Comparison of ENCODE assay signal across 8 cellular contexts in the genomic region with DNA sequence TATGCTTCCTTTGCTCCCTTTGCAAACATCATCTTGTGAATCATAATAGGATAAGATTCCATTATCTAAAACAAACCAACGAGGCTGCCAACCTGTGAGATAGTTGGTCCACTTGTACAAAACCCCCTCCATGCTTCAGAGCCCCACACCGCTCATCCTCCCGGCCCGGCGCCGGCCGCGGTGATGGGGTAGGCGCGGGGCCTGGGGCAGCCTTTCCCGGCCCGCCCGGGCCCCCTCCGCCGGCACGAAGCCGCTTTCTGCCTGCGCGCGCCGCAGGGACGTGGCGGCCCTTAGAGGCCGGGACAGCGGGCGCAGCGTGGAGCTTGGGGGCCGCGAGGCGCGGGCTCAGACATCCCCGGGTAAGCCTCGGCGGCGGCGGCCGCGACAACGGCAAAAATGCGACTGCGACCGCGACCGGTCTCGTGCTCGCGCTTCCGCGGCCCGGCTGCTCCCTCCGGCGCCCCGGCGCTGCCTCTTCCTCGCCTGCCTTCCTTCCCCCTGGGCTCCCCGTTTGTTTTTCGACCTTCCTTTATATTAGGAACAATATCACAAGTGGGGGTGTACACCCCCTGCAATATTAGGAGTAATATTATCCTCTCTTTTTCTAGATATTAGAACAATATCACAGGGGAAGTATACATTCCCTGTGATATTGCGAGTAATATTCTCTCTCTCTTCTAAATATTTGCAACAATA. TPM values are rescaled to one million over a fixed set of nuclear protein-coding genes. Genes with fewer than 3 reads are reported as not detected.
A peak's percentile ranks its signal among the peaks of the same experiment; 100 is the strongest.
DNase-seq lines count a peak whose midpoint lies in the region; ATAC-seq and TF ChIP-seq lines count a peak whose summit lies in the region.

No MANE protein-coding gene starts in this region.

- ATAC-seq in HG02973 (IDR thresholded peaks at IDR 0.05; ENCODE audit: unreplicated experiment) (peak; percentile 39), Right ventricle myocardium superior (ENCODE audit: poor library complexity) (peak; percentile 56)
- peak; percentile 62 to 63 for ATAC-seq in stimulated activated naive B cell treated with anti-CD40 and anti-IgM and Interleukin-4, amounts not matched to agents 10 μg/mL and 1 μg/mL and 100 μg/mL, for 72 hours (replicated peaks)

- H3K27ac Mint-ChIP-seq in CD14-positive monocyte = peak overlapping the region; percentile 84 to 94 (median 89)
- peak overlapping the region; percentile 97 for H3K27ac Mint-ChIP-seq in stimulated activated naive B cell treated with anti-CD40 and anti-IgM and Interleukin-4, amounts not matched to agents 10 μg/mL and 1 μg/mL and 100 μg/mL, for 72 hours

- H3K9me3 Mint-ChIP-seq in CD14-positive monocyte = no peaks in the 10 kb centered on the region
- H3K9me3 Mint-ChIP-seq in stimulated activated naive B cell treated with anti-CD40 and anti-IgM and Interleukin-4, amounts not matched to agents 10 μg/mL and 1 μg/mL and 100 μg/mL, for 72 hours = no peaks in the 10 kb centered on the region

- peak overlapping the region; percentile 80 to 86 for H3K4me3 Mint-ChIP-seq in CD14-positive monocyte
- peak overlapping the region; percentile 87 to 88 for H3K4me3 Mint-ChIP-seq in stimulated activated naive B cell treated with anti-CD40 and anti-IgM and Interleukin-4, amounts not matched to agents 10 μg/mL and 1 μg/mL and 100 μg/mL, for 72 hours

- no peaks in the 10 kb centered on the region for H3K36me3 Mint-ChIP-seq in CD14-positive monocyte
- no peaks in the 10 kb centered on the region for H3K36me3 Mint-ChIP-seq in stimulated activated naive B cell treated with anti-CD40 and anti-IgM and Interleukin-4, amounts not matched to agents 10 μg/mL and 1 μg/mL and 100 μg/mL, for 72 hours

- intact Hi-C loops in CD14-positive monocyte (cut with micrococcal nuclease) (loop anchor here in 1 of 2 donors (1.0 to 10.0 kb wide), 2 partner anchors 9 to 167 kb away; a partner anchor contains a TSS), Right ventricle myocardium superior (cut with DNase I) (no loop called here)

- H3K27me3 Mint-ChIP-seq in CD14-positive monocyte (ENCODE audit: low read depth in 3 of 3) = peaks cover 0 to 8% (median 1%) of the 10 kb centered on the region in 3 donors
- H3K27me3 Mint-ChIP-seq in stimulated activated naive B cell treated with anti-CD40 and anti-IgM and Interleukin-4, amounts not matched to agents 10 μg/mL and 1 μg/mL and 100 μg/mL, for 72 hours = no peaks in the 10 kb centered on the region

- H3K4me1 Mint-ChIP-seq in CD14-positive monocyte = peaks cover 37% of the 10 kb centered on the region
- H3K4me1 Mint-ChIP-seq in stimulated activated naive B cell treated with anti-CD40 and anti-IgM and Interleukin-4, amounts not matched to agents 10 μg/mL and 1 μg/mL and 100 μg/mL, for 72 hours = peaks cover 25 to 49% of the 10 kb centered on the region in 2 donors

- TF ChIP-seq CTCF in CD14-positive monocyte (IDR thresholded peaks at IDR 0.05) = no peak

- DNase-seq in CD14-positive monocyte (ENCODE audit: low spot score) (no peak), Right ventricle myocardium superior (peak; percentile 48), LoVo (ENCODE audit: low spot score) (no peak), NCI-H2196 (lab: John Stamatoyannopoulos, UW; ENCODE audit: unreplicated experiment) (no peak), NCI-H128 (lab: John Stamatoyannopoulos, UW; ENCODE audit: unreplicated experiment) (no peak)
- DNase-seq in activated CD8-positive, alpha-beta memory T cell treated with anti-CD3 and anti-CD28 coated beads for 24 hours = peak; percentile 81
- DNase-seq in stimulated activated naive B cell treated with anti-CD40 and anti-IgM and Interleukin-4, amounts not matched to agents 10 μg/mL and 1 μg/mL and 100 μg/mL, for 72 hours = peak; percentile 11

RNA-seq across cellular contexts. Expression of a gene that starts 54.0 kb away (rescaled TPM):
- polyA plus RNA-seq in CD14-positive monocyte = 1 to 10 TPM; 4.1 to 6.4 TPM
- 0.86 TPM for total RNA-seq in Right ventricle myocardium superior

Comparison
In these comparisons a context has a peak if more than half of its experiments do, and no peak if none do; other contexts are left out.
1. DNase-seq: peak in activated CD8-positive, alpha-beta memory T cell treated with anti-CD3 and anti-CD28 coated beads for 24 hours (single experiment), Right ventricle myocardium superior (single experiment) and stimulated activated naive B cell treated with anti-CD40 and anti-IgM and Interleukin-4, amounts not matched to agents 10 μg/mL and 1 μg/mL and 100 μg/mL, for 72 hours (single experiment); none in CD14-positive monocyte (single experiment), LoVo (single experiment), NCI-H2196 (single experiment) and NCI-H128 (single experiment).
2. Peak in every context shown above with its lines, with median percentiles within 50 percentile points of each other: ATAC-seq.